ENCODE assay signal across 16 cellular contexts in the genomic region with DNA sequence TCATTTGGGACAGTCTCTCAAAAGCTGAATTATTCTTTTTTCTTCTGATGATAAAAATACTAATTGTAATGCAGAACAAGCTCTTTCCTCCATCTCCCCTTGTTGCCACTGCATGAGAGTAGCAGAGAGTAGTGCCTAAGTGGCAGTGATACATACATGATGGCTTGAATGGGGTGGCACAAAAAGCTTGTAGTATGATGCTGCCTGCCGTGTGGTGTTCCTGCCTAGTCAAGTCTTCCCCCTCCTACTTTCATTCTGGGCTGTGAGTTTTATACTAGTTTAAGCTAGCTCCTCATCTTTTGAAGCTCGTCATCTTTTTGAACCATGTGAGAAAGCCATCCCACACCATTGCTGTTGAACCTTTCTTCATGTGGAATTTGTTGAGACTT.
A peak's percentile ranks its signal among the peaks of the same experiment; 100 is the strongest.
DNase-seq lines count a peak whose midpoint lies in the region; FAIRE-seq and TF ChIP-seq lines count a peak whose summit lies in the region.
"Had no signal": no experiment of that assay in that cellular context is flagged by ENCODE, and none has a peak within 500 bp of the region (broad histone marks: within the 10 kb centered on the region; RNA-seq: fewer than 3 reads in every experiment).

No MANE protein-coding gene starts in this region.

- CTCF ChIA-PET in PC-9 (lab: Charles Lee) = interaction anchor here (1.2 kb wide), 1 partner anchor 145 kb away, joined by 4 read pairs; no protein-coding TSS in a partner anchor
- CTCF ChIA-PET in H1 (lab: Charles Lee; ENCODE audit: partially characterized antibody) = interaction anchor here (1.2 kb wide), 1 partner anchor 149 kb away, joined by 4 read pairs; no protein-coding TSS in a partner anchor

- no peak overlapping the region for H3K9ac ChIP-seq in H1 (replicated peaks in 1 of 4; ENCODE audit: extremely low read depth in 1 of 4, low read depth in 3 of 4, low read length in 3 of 4)

- no peak overlapping the region for H3K23ac ChIP-seq in H1 (ENCODE audit: insufficient read length)

- TF ChIP-seq CTCF in PC-9 (conservative IDR thresholded peaks at IDR 0.05) (no peak), H1 (IDR thresholded peaks at IDR 0.05; ENCODE audit: control extremely low read depth in 1 of 3, insufficient read depth in 1 of 3, low read depth in 1 of 3, low read length in 3 of 3) (no peak), testis (IDR thresholded peaks at IDR 0.05) (no peak)

- no peaks in the 10 kb centered on the region for H3K36me3 ChIP-seq in PC-9 (ENCODE audit: low read depth)
- no peaks in the 10 kb centered on the region for H3K36me3 ChIP-seq in H1 (ENCODE audit: control insufficient read depth in 2 of 4, insufficient read depth in 4 of 4, low read length in 3 of 4)
- H3K36me3 ChIP-seq in testis (ENCODE audit: low read depth, missing control alignments) = no peaks in the 10 kb centered on the region

- H3K36me3 Mint-ChIP-seq in activated T-cell treated with anti-CD3 and anti-CD28 coated beads, Interleukin-2, amount 50 U/mL, for 24 hours (ENCODE audit: low read depth) = no peaks in the 10 kb centered on the region
- H3K36me3 Mint-ChIP-seq in stimulated activated naive CD8-positive, alpha-beta T cell treated with anti-CD3 and anti-CD28 coated beads, Interleukin-15, Interleukin-2, amounts not matched to agents 100 ng/mL and 50 ng/mL, for 24 hours (ENCODE audit: low read depth) = no peaks in the 10 kb centered on the region

- H4K8ac ChIP-seq in H1 (ENCODE audit: extremely low read depth, insufficient read depth, low read length) = no peak overlapping the region

- H3K27me3 ChIP-seq in PC-9 (ENCODE audit: insufficient read depth, low read depth) = no peaks in the 10 kb centered on the region
- H3K27me3 ChIP-seq in H1 (replicated peaks in 1 of 4; ENCODE audit: control insufficient read depth in 3 of 4, extremely low read depth in 1 of 4, insufficient read depth in 3 of 4, low read length in 3 of 4) = peaks cover 0 to 1% (median 0%) of the 10 kb centered on the region in 4 experiments; a peak in 1 of 7 replicates
- H3K27me3 ChIP-seq in testis = no peaks in the 10 kb centered on the region
- H3K27me3 ChIP-seq: foreskin keratinocyte had no signal

- H3K79me2 ChIP-seq in PC-9 (ENCODE audit: low read depth) (no peaks in the 10 kb centered on the region), H1 (ENCODE audit: control insufficient read depth in 1 of 2, insufficient read depth in 2 of 2, low read length in 2 of 2) (no peaks in the 10 kb centered on the region)

- H4K20me1 ChIP-seq in PC-9 (ENCODE audit: insufficient read depth) (no peaks in the 10 kb centered on the region), H1 (replicated peaks in 1 of 2; ENCODE audit: control insufficient read depth in 1 of 2, insufficient read depth in 2 of 2, low read length in 2 of 2) (no peaks in the 10 kb centered on the region)

- H3K4me3 Mint-ChIP-seq in activated T-cell treated with anti-CD3 and anti-CD28 coated beads, Interleukin-2, amount 50 U/mL, for 24 hours = no peak overlapping the region
- no peak overlapping the region for H3K4me3 Mint-ChIP-seq in stimulated activated naive CD8-positive, alpha-beta T cell treated with anti-CD3 and anti-CD28 coated beads, Interleukin-15, Interleukin-2, amounts not matched to agents 100 ng/mL and 50 ng/mL, for 24 hours
- H3K4me3 Mint-ChIP-seq: neural crest cell had no signal

- peaks cover 6% of the 10 kb centered on the region; the same call in 1 of the 2 replicates for H3K9me2 ChIP-seq in PC-9 (ENCODE audit: insufficient read depth)

- no peak for TF ChIP-seq POLR2A in H1 (IDR thresholded peaks at IDR 0.05; ENCODE audit: control extremely low read depth in 1 of 2, low read depth in 2 of 2, low read length in 2 of 2)
- TF ChIP-seq POLR2A in testis (IDR thresholded peaks at IDR 0.05) = no peak

- WGBS in H1 (ENCODE audit: extremely low coverage in 1 of 2, insufficient coverage in 1 of 2, insufficient read length in 1 of 2, insufficient replicate concordance in 2 of 2, low coverage in 1 of 2, low lambda C conversion rate in 2 of 2, missing lambda C conversion rate in 1 of 2), 2 experiments = 83% methylated on average over 2 of the region's 2 CpGs; no CpG with 5 or more reads in 1 of the 2 experiments
- WGBS in testis, 2 donors = 93 to 100% methylated on average over 2 of the region's 2 CpGs

- H2BK120ac ChIP-seq in H1 (replicated peaks; ENCODE audit: low read depth, low read length) = no peak overlapping the region

- H3K79me1 ChIP-seq in H1 (ENCODE audit: low read depth, low read length) = no peaks in the 10 kb centered on the region

- H2BK5ac ChIP-seq in H1 (ENCODE audit: low read depth, low read length) = no peak overlapping the region

- H3K4ac ChIP-seq in H1 (replicated peaks; ENCODE audit: insufficient read length, low read depth, low read length) = no peak overlapping the region

- H3K4me2 ChIP-seq in PC-9 (peak overlapping the region; percentile 59), H1 (ENCODE audit: insufficient read depth in 1 of 2, low read depth in 2 of 2, low read length in 2 of 2) (no peak overlapping the region)

- no peak for DNase-seq in activated T-cell treated with anti-CD3 and anti-CD28 coated beads, Interleukin-2, amount 50 U/mL, for 24 hours
- DNase-seq in activated T-cell treated with anti-CD3 and anti-CD28 coated beads, Interleukin-2, amount 50 U/mL, for 1 hour = no peak
- no peak for DNase-seq in PC-9
- DNase-seq in H1 (ENCODE audit: low read depth in 1 of 2, low spot score in 2 of 2) = no peak
- DNase-seq in urothelium cell line (ENCODE audit: low spot score) = no peak
- DNase-seq in testis = no peak
- DNase-seq in NAMALWA (ENCODE audit: low spot score) = no peak
- DNase-seq: Caco-2; central memory CD4-positive, alpha-beta T cell; foreskin keratinocyte; NCI-H187 treated with DMSO at 0.1 percent for 48 hours; retina; SIG-M5 had no signal

- H3K23me2 ChIP-seq in H1 (ENCODE audit: low read depth, low read length) = no peaks in the 10 kb centered on the region

- no peak for FAIRE-seq in H1 (lab: Jason Lieb, UNC)
- no peak for FAIRE-seq in urothelium cell line (lab: Jason Lieb, UNC)
- FAIRE-seq: GM12878 had no signal

- H3K27ac Mint-ChIP-seq in activated T-cell treated with anti-CD3 and anti-CD28 coated beads, Interleukin-2, amount 50 U/mL, for 24 hours = peak overlapping the region; percentile 23
- H3K27ac Mint-ChIP-seq in stimulated activated naive CD8-positive, alpha-beta T cell treated with anti-CD3 and anti-CD28 coated beads, Interleukin-15, Interleukin-2, amounts not matched to agents 100 ng/mL and 50 ng/mL, for 24 hours = peak overlapping the region; percentile 75

- H3K27me3 Mint-ChIP-seq in activated T-cell treated with anti-CD3 and anti-CD28 coated beads, Interleukin-2, amount 50 U/mL, for 24 hours = no peaks in the 10 kb centered on the region
- no peaks in the 10 kb centered on the region for H3K27me3 Mint-ChIP-seq in stimulated activated naive CD8-positive, alpha-beta T cell treated with anti-CD3 and anti-CD28 coated beads, Interleukin-15, Interleukin-2, amounts not matched to agents 100 ng/mL and 50 ng/mL, for 24 hours

- H3K4me1 ChIP-seq in PC-9 (replicated peaks; ENCODE audit: insufficient read depth) (peaks cover 20% of the 10 kb centered on the region), H1 (replicated peaks in 1 of 4; ENCODE audit: control insufficient read depth in 3 of 4, insufficient read depth in 4 of 4, low read length in 3 of 4) (peaks cover 0 to 12% (median 0%) of the 10 kb centered on the region in 4 experiments; a peak in 3 of 7 replicates), testis (no peaks in the 10 kb centered on the region)
- H3K4me1 ChIP-seq: Caco-2, foreskin keratinocyte had no signal

- H3K27ac ChIP-seq in PC-9 (no peak overlapping the region), H1 (ENCODE audit: low read depth, low read length) (no peak overlapping the region), testis (no peak overlapping the region)
- H3K27ac ChIP-seq: foreskin keratinocyte had no signal

- no peak overlapping the region for H2AK5ac ChIP-seq in H1 (ENCODE audit: low read depth, low read length)

- H3K9me3 ChIP-seq in PC-9 (ENCODE audit: insufficient read depth, low read depth) (no peaks in the 10 kb centered on the region), H1 (ENCODE audit: insufficient read depth in 2 of 2, low read depth in 1 of 2, low read length in 1 of 2) (no peaks in the 10 kb centered on the region), testis (no peaks in the 10 kb centered on the region)
- H3K9me3 ChIP-seq: Caco-2 had no signal

- H3K4me3 ChIP-seq in PC-9 (no peak overlapping the region), H1 (ENCODE audit: extremely low read depth in 1 of 4, insufficient read depth in 2 of 4, low read depth in 3 of 4, low read length in 4 of 4) (no peak overlapping the region), testis (no peak overlapping the region)
- H3K4me3 ChIP-seq: GM12878 had no signal

- peaks cover 6% of the 10 kb centered on the region for H3K9me3 Mint-ChIP-seq in activated T-cell treated with anti-CD3 and anti-CD28 coated beads, Interleukin-2, amount 50 U/mL, for 24 hours
- peaks cover 18% of the 10 kb centered on the region for H3K9me3 Mint-ChIP-seq in stimulated activated naive CD8-positive, alpha-beta T cell treated with anti-CD3 and anti-CD28 coated beads, Interleukin-15, Interleukin-2, amounts not matched to agents 100 ng/mL and 50 ng/mL, for 24 hours
- H3K9me3 Mint-ChIP-seq: neural crest cell had no signal

- TF ChIP-seq EP300 in H1 (IDR thresholded peaks at IDR 0.05; ENCODE audit: borderline replicate concordance in 1 of 2, low read depth in 2 of 2, low read length in 2 of 2) = no peak

- BruUV-seq in PC-9 (replicated peaks; lab: Mats Ljungman, UMichigan) = no TSS peak

- no peak overlapping the region for H4K5ac ChIP-seq in H1 (ENCODE audit: insufficient read length, low read depth, low read length)

- intact Hi-C loops in PC-9 (cut with micrococcal nuclease; ENCODE audit: unreplicated experiment) (loop anchor here (1.0 to 5.0 kb wide), 7 partner anchors 83 to 268 kb away; no protein-coding TSS in a partner anchor), testis (cut with DNase I; ENCODE audit: low total_unique reads) (no loop called here)

- H3F3A ChIP-seq in PC-9 (ENCODE audit: insufficient read depth, low read depth) = peaks cover 20% of the 10 kb centered on the region

- H2BK12ac ChIP-seq in H1 (ENCODE audit: low read depth, low read length) = no peak overlapping the region

- peaks cover 44% of the 10 kb centered on the region for H3K4me1 Mint-ChIP-seq in activated T-cell treated with anti-CD3 and anti-CD28 coated beads, Interleukin-2, amount 50 U/mL, for 24 hours (ENCODE audit: low read depth)
- peaks cover 51% of the 10 kb centered on the region for H3K4me1 Mint-ChIP-seq in stimulated activated naive CD8-positive, alpha-beta T cell treated with anti-CD3 and anti-CD28 coated beads, Interleukin-15, Interleukin-2, amounts not matched to agents 100 ng/mL and 50 ng/mL, for 24 hours (ENCODE audit: low read depth)

- H3K14ac ChIP-seq in H1 (ENCODE audit: insufficient read length) = no peak overlapping the region

- no peak for TF ChIP-seq RAD21 in H1 (IDR thresholded peaks at IDR 0.05 in 1 of 2, conservative IDR thresholded peaks at IDR 0.05 in 1 of 2; ENCODE audit: low read depth in 2 of 2, low read length in 2 of 2)

- H4K91ac ChIP-seq in H1 (replicated peaks; ENCODE audit: insufficient read length, low read length) = no peak overlapping the region

- peak overlapping the region; percentile 29; the same call in 1 of the 2 replicates for H2AFZ ChIP-seq in PC-9
- H2AFZ ChIP-seq in H1 (ENCODE audit: low read length) = peak overlapping the region; percentile 36; the same call in 1 of the 2 replicates

- POLR2A ChIA-PET in PC-9 (lab: Charles Lee; ENCODE audit: unreplicated experiment) = interaction anchor here (0.5 to 0.9 kb wide), 4 partner anchors 77 to 253 kb away, joined by 3 to 12 read pairs (median 4); no protein-coding TSS in a partner anchor
- POLR2A ChIA-PET in H1 (lab: Charles Lee; ENCODE audit: partially characterized antibody) = interaction anchor here (1.7 kb wide), 1 partner anchor 231 kb away, joined by 5 read pairs; a partner anchor contains a TSS

- no peak overlapping the region for H3K56ac ChIP-seq in H1 (replicated peaks; ENCODE audit: insufficient read length, low read depth, low read length)

- no peak overlapping the region for H3K18ac ChIP-seq in H1 (ENCODE audit: extremely low read depth, low read length)

- no peak overlapping the region for H2BK15ac ChIP-seq in H1 (ENCODE audit: low read length)

- H2BK20ac ChIP-seq in H1 (ENCODE audit: low read length) = no peak overlapping the region
